ENCODE assay signal across 8 cellular contexts in genomic region chr21:41068411-41069304, GRCh38.
DNase-seq lines count a peak whose midpoint lies in the region; ATAC-seq and TF ChIP-seq lines count a peak whose summit lies in the region.

No MANE protein-coding gene starts in this region.

- POLR2A ChIA-PET in CD4-positive, alpha-beta T cell (lab: Charles Lee), result interaction anchor here (0.6 kb wide), 1 partner anchor 60 kb away, joined by 3 read pairs; no protein-coding TSS in a partner anchor
- POLR2A ChIA-PET in T-cell (lab: Charles Lee), result no interaction called here

- TF ChIP-seq CTCF in CD4-positive, alpha-beta T cell (IDR thresholded peaks at IDR 0.05), result peak; percentile 71

- H3K9me3 Mint-ChIP-seq in CD4-positive, alpha-beta T cell, result no peaks in the 10 kb centered on the region
- no peaks in the 10 kb centered on the region for H3K9me3 Mint-ChIP-seq in T-cell

- no peak overlapping the region for H3K27ac ChIP-seq in CD4-positive, alpha-beta T cell (ENCODE audit: low read depth, low read length)

- H3K36me3 Mint-ChIP-seq in CD4-positive, alpha-beta T cell (ENCODE audit: low read depth), result no peaks in the 10 kb centered on the region
- H3K36me3 Mint-ChIP-seq in T-cell, result no peaks in the 10 kb centered on the region

- peaks cover 8% of the 10 kb centered on the region for H3K4me1 Mint-ChIP-seq in CD4-positive, alpha-beta T cell (ENCODE audit: low read depth)
- peaks cover 9 to 13% (median 12%) of the 10 kb centered on the region in 3 donors for H3K4me1 Mint-ChIP-seq in T-cell

- CTCF ChIA-PET in CD4-positive, alpha-beta T cell (lab: Charles Lee), result no interaction called here
- CTCF ChIA-PET in T-cell (lab: Charles Lee), result interaction anchor here in 1 of 2 donors (0.8 kb wide), 1 partner anchor 31 kb away, joined by 3 read pairs; no protein-coding TSS in a partner anchor

- no peaks in the 10 kb centered on the region for H3K9me3 ChIP-seq in CD4-positive, alpha-beta T cell (ENCODE audit: control insufficient read depth, low read length)

- H3K27me3 Mint-ChIP-seq in CD4-positive, alpha-beta T cell, result peaks cover 46% of the 10 kb centered on the region
- peaks cover 35 to 45% of the 10 kb centered on the region in 2 donors for H3K27me3 Mint-ChIP-seq in T-cell

- peak; percentile 39 for ATAC-seq in CD4-positive, alpha-beta T cell (ENCODE audit: poor library complexity)
- ATAC-seq in GM21723 (IDR thresholded peaks at IDR 0.05; ENCODE audit: unreplicated experiment), result peak; percentile 70
- ATAC-seq in T-cell (replicated peaks in 1 of 4), result peak; percentile 49 to 72 (median 70)
- ATAC-seq in sciatic nerve, result peak; percentile 90

- no peak overlapping the region for H3K4me3 Mint-ChIP-seq in CD4-positive, alpha-beta T cell
- peak overlapping the region; percentile 63 to 68 (median 68) for H3K4me3 Mint-ChIP-seq in T-cell

- H3K27ac Mint-ChIP-seq in CD4-positive, alpha-beta T cell, result no peak overlapping the region
- no peak overlapping the region for H3K27ac Mint-ChIP-seq in T-cell

- peaks cover 30% of the 10 kb centered on the region for H3K27me3 ChIP-seq in CD4-positive, alpha-beta T cell (ENCODE audit: control insufficient read depth, insufficient read depth, low read length)

- peak; percentile 22 to 64 (median 45) for DNase-seq in CD4-positive, alpha-beta T cell
- DNase-seq in NCI-H1436 treated with DMSO at 0.1 percent for 48 hours (lab: John Stamatoyannopoulos, UW) (peak; percentile 56), T-cell (peak in 33 of 34 experiments; percentile 8 to 60 (median 32)), anterior cingulate cortex (lab: John Stamatoyannopoulos, UW) (peak; percentile 21 to 90 (median 76)), hippocampal formation (lab: John Stamatoyannopoulos, UW) (peak; percentile 60 to 83), sciatic nerve (ENCODE audit: low spot score) (peak; percentile 90), HCEC 1CT (no peak)

- intact Hi-C loops in CD4-positive, alpha-beta T cell (cut with DNase I, micrococcal nuclease), result loop anchor here (5.0 kb wide), 1 partner anchor 926 kb away; no protein-coding TSS in a partner anchor
- intact Hi-C loops in sciatic nerve (cut with DNase I), result no loop called here

Comparison
In these comparisons a context has a peak if more than half of its experiments do, and no peak if none do; other contexts are left out.
1. ATAC-seq: peak in every context shown above with its lines; median percentile 90 in sciatic nerve; 70 in GM21723; 70 in T-cell; 39 in CD4-positive, alpha-beta T cell.